Comparison of ENCODE assay signal across 26 cellular contexts in the genomic region with DNA sequence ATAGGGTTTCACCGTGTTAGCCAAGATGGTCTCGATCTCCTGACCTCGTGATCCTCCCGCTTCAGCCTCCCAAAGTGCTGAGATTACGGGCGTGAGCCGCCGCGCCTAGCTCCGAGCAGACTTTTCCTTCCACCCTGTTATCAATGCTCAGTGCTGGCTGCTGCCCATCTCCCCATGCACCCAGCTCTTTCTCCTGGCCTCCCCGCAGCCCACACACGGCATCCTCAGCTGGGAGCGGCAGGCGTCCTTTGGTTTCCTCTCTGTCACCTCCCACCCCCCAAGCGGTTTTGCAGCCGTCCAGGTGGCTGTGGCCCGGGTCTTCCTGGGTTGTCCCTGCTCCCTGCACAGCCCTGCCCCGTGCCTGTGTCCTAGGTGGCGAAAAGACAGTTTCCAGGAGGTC. TPM values are rescaled to one million over a fixed set of nuclear protein-coding genes. Genes with fewer than 3 reads are reported as not detected.
"Had no signal": no experiment of that assay in that cellular context is flagged by ENCODE, and none has a peak within 500 bp of the region (broad histone marks: within the 10 kb centered on the region; RNA-seq: fewer than 3 reads in every experiment).

No MANE protein-coding gene starts in this region.

- H3K36me3 Mint-ChIP-seq: activated naive CD4-positive, alpha-beta T cell treated with anti-CD3 and anti-CD28 coated beads, Interleukin-2, amount 10 ng/mL, durations not matched to agents 7 days and 5 days; activated naive CD8-positive, alpha-beta T cell treated with anti-CD3 and anti-CD28 coated beads for 36 hours had no signal

- H3K27ac ChIP-seq: VCaP had no signal

- H3K27ac Mint-ChIP-seq: activated CD4-positive, alpha-beta memory T cell treated with anti-CD3 and anti-CD28 coated beads, Interleukin-2, amount 10 ng/mL, durations not matched to agents 7 days and 5 days; activated naive CD4-positive, alpha-beta T cell treated with anti-CD3 and anti-CD28 coated beads, Interleukin-2, amount 10 ng/mL, durations not matched to agents 7 days and 5 days; activated naive CD8-positive, alpha-beta T cell treated with anti-CD3 and anti-CD28 coated beads for 36 hours; activated T-cell treated with anti-CD3 and anti-CD28 coated beads, Interleukin-2, amount 50 U/mL, for 72 hours; activated T-helper 2 cell treated with anti-CD3 and anti-CD28 coated beads, Interferon-gamma antibody, Interleukin-2, Interleukin-4, amounts not matched to agents 10 μg/mL and 5 μg/mL and 100 μg/mL, durations not matched to agents 14 hours and 24 hours and 36 hours; T-helper 17 cell had no signal

- H3K4me3 Mint-ChIP-seq: activated CD4-positive, alpha-beta memory T cell treated with anti-CD3 and anti-CD28 coated beads, Interleukin-2, amount 10 ng/mL, durations not matched to agents 7 days and 5 days; activated naive CD4-positive, alpha-beta T cell treated with anti-CD3 and anti-CD28 coated beads, Interleukin-2, amount 10 ng/mL, durations not matched to agents 7 days and 5 days; activated naive CD8-positive, alpha-beta T cell treated with anti-CD3 and anti-CD28 coated beads for 36 hours; activated T-cell treated with anti-CD3 and anti-CD28 coated beads, Interleukin-2, amount 50 U/mL, for 72 hours; T-helper 17 cell had no signal

- H3K4me1 Mint-ChIP-seq: activated CD4-positive, alpha-beta memory T cell treated with anti-CD3 and anti-CD28 coated beads, Interleukin-2, amount 10 ng/mL, durations not matched to agents 7 days and 5 days; activated naive CD4-positive, alpha-beta T cell treated with anti-CD3 and anti-CD28 coated beads, Interleukin-2, amount 10 ng/mL, durations not matched to agents 7 days and 5 days; activated naive CD8-positive, alpha-beta T cell treated with anti-CD3 and anti-CD28 coated beads for 36 hours; T-helper 17 cell had no signal

- H3K27me3 Mint-ChIP-seq: activated CD4-positive, alpha-beta memory T cell treated with anti-CD3 and anti-CD28 coated beads, Interleukin-2, amount 10 ng/mL, durations not matched to agents 7 days and 5 days; T-helper 17 cell had no signal

- H3K9me3 Mint-ChIP-seq: activated CD4-positive, alpha-beta memory T cell treated with anti-CD3 and anti-CD28 coated beads, Interleukin-2, amount 10 ng/mL, durations not matched to agents 7 days and 5 days; activated naive CD4-positive, alpha-beta T cell treated with anti-CD3 and anti-CD28 coated beads, Interleukin-2, amount 10 ng/mL, durations not matched to agents 7 days and 5 days; activated naive CD8-positive, alpha-beta T cell treated with anti-CD3 and anti-CD28 coated beads for 36 hours; activated T-cell treated with anti-CD3 and anti-CD28 coated beads, Interleukin-2, amount 50 U/mL, for 72 hours; activated T-helper 2 cell treated with anti-CD3 and anti-CD28 coated beads, Interferon-gamma antibody, Interleukin-2, Interleukin-4, amounts not matched to agents 10 μg/mL and 5 μg/mL and 100 μg/mL, durations not matched to agents 14 hours and 24 hours and 36 hours had no signal

- ATAC-seq: activated T-cell treated with anti-CD3 and anti-CD28 coated beads, Interleukin-2, amount 50 U/mL, for 72 hours; PC-3; T-helper 17 cell had no signal

- DNase-seq: activated CD4-positive, alpha-beta memory T cell treated with anti-CD3 and anti-CD28 coated beads, Interleukin-2, amount 10 ng/mL, durations not matched to agents 7 days and 5 days; activated CD4-positive, alpha-beta T cell treated with anti-CD3 and anti-CD28 coated beads, Interleukin-2, amount 50 U/mL, for 1 hour; activated CD4-positive, CD25-positive, alpha-beta regulatory T cell; activated CD8-positive, alpha-beta memory T cell treated with anti-CD3 and anti-CD28 coated beads, Interleukin-2, amount 50 U/mL, for 4 hours; activated gamma-delta T cell treated with Interleukin-2 at 50 U/mL for 16 hours; activated naive CD4-positive, alpha-beta T cell treated with anti-CD3 and anti-CD28 coated beads, Interleukin-2, amount 10 ng/mL, durations not matched to agents 7 days and 5 days; activated naive CD8-positive, alpha-beta T cell treated with anti-CD3 and anti-CD28 coated beads for 36 hours; activated T-cell treated with anti-CD3 and anti-CD28 coated beads, Interleukin-2, amount 50 U/mL, for 72 hours; anterior cingulate cortex; cerebellar nuclear complex; MM.1S; NCI-H1105; NCI-H1436; NCI-H1694 treated with DMSO at 0.1 percent for 48 hours; NCI-H2081; NCI-H510A treated with DMSO at 0.1 percent for 48 hours; NCI-H69; PC-3; SHP77 treated with DMSO at 0.1 percent for 48 hours; T-helper 17 cell; T-helper 9 cell had no signal

RNA-seq across cellular contexts. Expression of a gene that starts 52.0 kb away (rescaled TPM):
- total RNA-seq: activated CD4-positive, alpha-beta memory T cell treated with anti-CD3 and anti-CD28 coated beads, Interleukin-2, amount 10 ng/mL, durations not matched to agents 7 days and 5 days; activated naive CD8-positive, alpha-beta T cell treated with anti-CD3 and anti-CD28 coated beads for 36 hours; activated T-cell treated with anti-CD3 and anti-CD28 coated beads, Interleukin-2, amount 50 U/mL, for 72 hours; activated T-helper 2 cell treated with anti-CD3 and anti-CD28 coated beads, Interferon-gamma antibody, Interleukin-2, Interleukin-4, amounts not matched to agents 10 μg/mL and 5 μg/mL and 100 μg/mL, durations not matched to agents 14 hours and 24 hours and 36 hours; cardiac septum; PC-3; SK-MEL-5; T-helper 17 cell had no signal
- polyA plus RNA-seq: adipose tissue had no signal
